24 cellular contexts compared by ENCODE assay signal in the genomic region with DNA sequence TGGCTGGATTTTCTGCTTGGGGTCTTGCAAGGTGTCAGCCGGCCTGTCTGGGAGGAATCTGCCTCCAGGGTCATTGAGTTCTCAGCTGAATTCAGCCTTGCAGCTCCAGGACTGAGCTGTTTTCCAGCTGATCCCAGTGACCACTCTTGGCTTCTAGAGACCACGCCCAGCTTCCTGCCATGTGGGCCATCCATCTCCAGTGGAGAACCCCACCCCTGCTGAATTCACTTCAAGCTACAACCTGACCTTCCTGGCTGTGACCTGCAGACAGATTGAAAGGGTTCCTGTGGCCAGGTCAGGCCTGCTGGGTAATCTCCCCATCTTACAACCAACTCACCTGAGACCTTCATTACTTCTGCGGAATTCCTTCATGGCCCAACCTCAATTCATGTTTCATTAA. TPM values are rescaled to one million over a fixed set of nuclear protein-coding genes. Genes with fewer than 3 reads are reported as not detected.
DNase-seq lines count a peak whose midpoint lies in the region; TF ChIP-seq lines count a peak whose summit lies in the region.
"Had no signal": no experiment of that assay in that cellular context is flagged by ENCODE, and none has a peak within 500 bp of the region (broad histone marks: within the 10 kb centered on the region; RNA-seq: fewer than 3 reads in every experiment).

No MANE protein-coding gene starts in this region.

- no peak overlapping the region for H4K5ac ChIP-seq in H9 (ENCODE audit: insufficient read length, low read depth, low read length)

- no peak overlapping the region for H3K18ac ChIP-seq in H9 (ENCODE audit: insufficient read length, low read depth, low read length)

- H2BK15ac ChIP-seq in H9 (ENCODE audit: low read depth, low read length) = no peak overlapping the region

- H2AFZ ChIP-seq in H9 (ENCODE audit: low read length) = no peak overlapping the region

- WGBS in H9 (ENCODE audit: extremely low coverage, insufficient read length, low lambda C conversion rate) = no CpG with 5 or more reads among the region's 3 CpGs

- H3K23me2 ChIP-seq in H9 (ENCODE audit: insufficient read length, low read depth, low read length, poor library complexity, severe bottlenecking) = peaks cover 7% of the 10 kb centered on the region

- H3K79me2 ChIP-seq in H9 (ENCODE audit: insufficient read depth, low read length) = no peaks in the 10 kb centered on the region

- H3K27ac Mint-ChIP-seq in H9 (peak overlapping the region; percentile 76 to 95 (median 95)), glutamatergic neuron (ENCODE audit: unreplicated experiment) (peak overlapping the region; percentile 45)
- H3K27ac Mint-ChIP-seq: CD4-positive, alpha-beta memory T cell had no signal

- H3K14ac ChIP-seq in H9 (ENCODE audit: insufficient read depth, low read length) = no peak overlapping the region

- no peak overlapping the region for H3K4ac ChIP-seq in H9 (ENCODE audit: low read depth, low read length)

- no peak overlapping the region for H2BK12ac ChIP-seq in H9 (ENCODE audit: insufficient read length, low read depth, low read length)

- H3K4me3 ChIP-seq in NT2/D1 (ENCODE audit: insufficient read length, low read depth) (no peak overlapping the region), HAP-1 (no peak overlapping the region)
- H3K4me3 ChIP-seq: A549, GM12878, K562 had no signal

- H3T11ph ChIP-seq in H9 (ENCODE audit: low read length) = no peak overlapping the region

- no peaks in the 10 kb centered on the region; a peak in 1 of 5 replicates for H3K9me3 Mint-ChIP-seq in H9
- peaks cover 2% of the 10 kb centered on the region for H3K9me3 Mint-ChIP-seq in glutamatergic neuron (ENCODE audit: unreplicated experiment)
- H3K9me3 Mint-ChIP-seq: CD4-positive, alpha-beta memory T cell had no signal

- H3K36me3 Mint-ChIP-seq in H9 (ENCODE audit: insufficient read depth in 1 of 3, low read depth in 3 of 3) (no peaks in the 10 kb centered on the region; a peak in 1 of 7 replicates), glutamatergic neuron (ENCODE audit: unreplicated experiment) (no peaks in the 10 kb centered on the region)
- H3K36me3 Mint-ChIP-seq: CD4-positive, alpha-beta memory T cell had no signal

- H3K4me3 Mint-ChIP-seq in H9 (peak overlapping the region; percentile 6 to 56; a peak in 3 of 5 replicates), glutamatergic neuron (ENCODE audit: unreplicated experiment) (no peak overlapping the region)
- H3K4me3 Mint-ChIP-seq: CD4-positive, alpha-beta memory T cell had no signal

- TF ChIP-seq CTCF in H9 (conservative IDR thresholded peaks at IDR 0.05) (no peak), glutamatergic neuron (IDR thresholded peaks at IDR 0.05; ENCODE audit: partially characterized antibody, unreplicated experiment) (no peak)

- peak overlapping the region; percentile 26 for H3K4me2 ChIP-seq in H9 (ENCODE audit: insufficient read depth, insufficient read length, low read length)
- H3K4me2 ChIP-seq: A549 had no signal

- no peak overlapping the region for H4K8ac ChIP-seq in H9 (replicated peaks; ENCODE audit: insufficient read length, low read depth, low read length)

- H4K20me1 ChIP-seq in H9 (ENCODE audit: control insufficient read depth, insufficient read depth, insufficient read length) = no peaks in the 10 kb centered on the region

- H2BK120ac ChIP-seq in H9 (ENCODE audit: low read depth, low read length, poor library complexity, severe bottlenecking) = no peak overlapping the region

- no peak overlapping the region for H3K23ac ChIP-seq in H9 (ENCODE audit: insufficient read length, low read depth, low read length)

- H3K27me3 Mint-ChIP-seq in H9 (ENCODE audit: low read depth) = peaks cover 11% of the 10 kb centered on the region
- H3K27me3 Mint-ChIP-seq in glutamatergic neuron (ENCODE audit: unreplicated experiment) = peaks cover 15% of the 10 kb centered on the region

- H4K91ac ChIP-seq in H9 (ENCODE audit: insufficient read length, low read depth, low read length) = no peak overlapping the region

- no peaks in the 10 kb centered on the region for H3K79me1 ChIP-seq in H9 (ENCODE audit: insufficient read depth, low read depth, low read length, poor library complexity, severe bottlenecking)

- no peak overlapping the region for H2AK5ac ChIP-seq in H9 (ENCODE audit: insufficient read length, low read length)

- no peak overlapping the region for H2BK5ac ChIP-seq in H9 (ENCODE audit: insufficient read length, low read length)

- H3K4me1 Mint-ChIP-seq in H9 = peaks cover 52 to 56% of the 10 kb centered on the region in 2 experiments
- H3K4me1 Mint-ChIP-seq in glutamatergic neuron (ENCODE audit: low read depth, unreplicated experiment) = peaks cover 35% of the 10 kb centered on the region
- H3K4me1 Mint-ChIP-seq: CD4-positive, alpha-beta memory T cell had no signal

- in situ Hi-C loops in HAP-1 (cut with MboI; ENCODE audit: low sequenced_read_pairs) = no loop called here

- no peak overlapping the region for H3K56ac ChIP-seq in H9 (ENCODE audit: insufficient read length, low read depth, low read length)

- no peaks in the 10 kb centered on the region for H3K36me3 ChIP-seq in NT2/D1 (ENCODE audit: insufficient read depth, insufficient read length, low read length)
- no peaks in the 10 kb centered on the region for H3K36me3 ChIP-seq in HAP-1 (replicated peaks)

- H3K9me3 ChIP-seq in H9 (ENCODE audit: control insufficient read depth, low read depth, low read length) (no peaks in the 10 kb centered on the region), NT2/D1 (ENCODE audit: insufficient read depth, low read length) (no peaks in the 10 kb centered on the region), HAP-1 (no peaks in the 10 kb centered on the region)
- H3K9me3 ChIP-seq: A549 had no signal

- H3K27ac ChIP-seq in H9 (ENCODE audit: insufficient read length, low read depth, low read length) = no peak overlapping the region
- H3K27ac ChIP-seq: A549, HL-60, RWPE1 had no signal

- H3K27me3 ChIP-seq in H9 (ENCODE audit: insufficient read depth, low read length) (no peaks in the 10 kb centered on the region), NT2/D1 (ENCODE audit: insufficient read depth, insufficient read length) (no peaks in the 10 kb centered on the region), HAP-1 (ENCODE audit: low read depth) (no peaks in the 10 kb centered on the region)

- H2BK20ac ChIP-seq in H9 (ENCODE audit: low read depth, low read length, poor library complexity, severe bottlenecking) = no peak overlapping the region

- DNase-seq in H9 (no peak), NT2/D1 (ENCODE audit: low read depth, low spot score) (no peak), glutamatergic neuron (no peak), midbrain (lab: John Stamatoyannopoulos, UW) (no peak), NCI-H1048 (lab: John Stamatoyannopoulos, UW) (no peak), HAP-1 (ENCODE audit: low spot score in 2 of 2) (no peak)
- DNase-seq in stimulated activated CD8-positive, alpha-beta memory T cell treated with anti-CD3 and anti-CD28 coated beads, Interleukin-4, amount 100 ng/mL, for 48 hours = peak; percentile 7
- DNase-seq: C1 segment of cervical spinal cord; CD4-positive, alpha-beta memory T cell; GDM1; Kasumi-1; MV-4-11; NCI-H1105 treated with DMSO at 0.1 percent for 48 hours; NCI-H2029; NCI-H526 treated with DMSO at 0.1 percent for 48 hours; SHP77 had no signal

- no peak overlapping the region for H3K9ac ChIP-seq in H9 (ENCODE audit: extremely low read depth, insufficient read length, low read length)
- H3K9ac ChIP-seq in NT2/D1 (ENCODE audit: insufficient read length, low read depth) = peak overlapping the region; percentile 11

- H3K4me1 ChIP-seq in H9 (ENCODE audit: insufficient read depth, low read length) (peaks cover 24% of the 10 kb centered on the region; the same call in 1 of the 2 replicates), NT2/D1 (ENCODE audit: insufficient read depth, insufficient read length) (peaks cover 19% of the 10 kb centered on the region), HAP-1 (no peaks in the 10 kb centered on the region)
- H3K4me1 ChIP-seq: A549 had no signal

RNA-seq across cellular contexts. Expression of a gene that starts 26.5 kb away (rescaled TPM):
- 4.7 and 5.4 TPM in 2 replicates for total RNA-seq in H9 (2021)
- 10.4 TPM for total RNA-seq in glutamatergic neuron (ENCODE audit: unreplicated experiment)
- total RNA-seq: CD4-positive, alpha-beta memory T cell; GM12878; K562; M059J; NCI-H460; SK-MEL-5 had no signal
